Comparison of ENCODE assay signal across 8 cellular contexts in the genomic region with DNA sequence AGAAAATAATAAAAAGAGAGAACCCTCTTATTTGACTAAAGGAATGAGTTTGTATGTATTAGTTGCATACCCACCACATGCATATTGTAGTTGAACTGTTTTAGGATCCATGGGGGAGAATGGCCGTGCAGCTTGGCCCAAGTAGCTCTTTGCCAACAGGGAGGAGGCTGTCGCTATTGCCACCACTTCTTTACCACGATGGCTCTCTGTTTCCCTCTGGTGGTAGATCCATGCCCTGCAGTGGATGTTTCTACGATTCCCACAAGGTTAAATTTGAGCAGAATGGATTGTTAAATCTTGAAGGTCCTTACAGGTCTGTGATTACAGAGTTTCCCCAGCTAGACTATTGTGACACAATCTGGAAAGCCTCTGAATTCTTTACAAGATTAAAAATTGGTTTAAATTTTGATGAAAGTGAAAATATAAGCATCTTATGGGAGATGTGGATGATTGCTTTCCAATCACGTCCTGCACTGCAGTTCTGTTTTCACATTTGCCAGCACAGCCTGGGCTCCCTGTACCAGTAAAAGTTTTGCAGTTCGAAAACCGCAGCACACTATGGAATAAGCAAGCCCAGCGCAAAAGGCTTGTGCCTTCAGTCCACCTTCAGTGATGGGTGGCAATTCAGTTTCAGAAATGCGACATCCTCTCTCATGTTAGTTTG. TPM values are rescaled to one million over a fixed set of nuclear protein-coding genes. Genes with fewer than 3 reads are reported as not detected.
DNase-seq lines count a peak whose midpoint lies in the region; ATAC-seq, FAIRE-seq and TF ChIP-seq lines count a peak whose summit lies in the region.

No MANE protein-coding gene starts in this region.

- H3K9me3 ChIP-seq in breast epithelium, result no peaks in the 10 kb centered on the region
- no peaks in the 10 kb centered on the region for H3K9me3 ChIP-seq in kidney (ENCODE audit: control insufficient read depth in 1 of 2, low read length in 2 of 2)

- intact Hi-C loops in breast epithelium (cut with DNase I; ENCODE audit: low total_unique reads), result no loop called here
- intact Hi-C loops in kidney (cut with DNase I), result loop anchor here (10.0 kb wide), 1 partner anchor 130 kb away; a partner anchor contains a TSS

- peak; percentile 88 for TF ChIP-seq CTCF in GM10266 (IDR thresholded peaks at IDR 0.05; ENCODE audit: control insufficient read depth, insufficient read depth, low read depth, missing control alignments)
- TF ChIP-seq CTCF in VCaP (conservative IDR thresholded peaks at IDR 0.05), result peak; percentile 97
- peak; percentile 67 to 87 (median 77) for TF ChIP-seq CTCF in breast epithelium (IDR thresholded peaks at IDR 0.05)
- TF ChIP-seq CTCF in kidney (IDR thresholded peaks at IDR 0.05; ENCODE audit: borderline replicate concordance, extremely low read depth, insufficient read depth), result peak; percentile 93

- peaks cover 0 to 16% of the 10 kb centered on the region in 2 donors for H3K27me3 ChIP-seq in breast epithelium

- H3K27ac ChIP-seq in VCaP, result no peak overlapping the region
- no peak overlapping the region for H3K27ac ChIP-seq in breast epithelium
- no peak overlapping the region for H3K27ac ChIP-seq in kidney (ENCODE audit: low read depth in 2 of 2, low read length in 2 of 2)

- no peak for TF ChIP-seq POLR2A in breast epithelium (IDR thresholded peaks at IDR 0.05)

- FAIRE-seq in kidney (lab: Jason Lieb, UNC), result peak; percentile 70

- H3K36me3 ChIP-seq in breast epithelium, result no peaks in the 10 kb centered on the region
- no peaks in the 10 kb centered on the region for H3K36me3 ChIP-seq in kidney (ENCODE audit: control insufficient read depth in 1 of 2, insufficient read depth in 2 of 2, low read length in 2 of 2)

- H3K9ac ChIP-seq in kidney (ENCODE audit: low read length in 2 of 2), result no peak overlapping the region

- H3K4me1 ChIP-seq in breast epithelium, result no peaks in the 10 kb centered on the region
- H3K4me1 ChIP-seq in kidney (ENCODE audit: control insufficient read depth in 1 of 2, insufficient read depth in 1 of 2, low read depth in 1 of 2, low read length in 2 of 2), result no peaks in the 10 kb centered on the region

- peak; percentile 77 for DNase-seq in GM10266 (ENCODE audit: extremely low spot score)
- peak; percentile 54 for DNase-seq in NCI-H2107 treated with DMSO at 0.1 percent for 48 hours (lab: John Stamatoyannopoulos, UW; ENCODE audit: unreplicated experiment)
- DNase-seq in breast epithelium (ENCODE audit: low spot score in 2 of 2), result peak in 1 of 2 donors; percentile 59
- DNase-seq in kidney, result no peak
- DNase-seq in stimulated activated CD4-positive, alpha-beta T cell treated with anti-CD3 and anti-CD28 coated beads, Interleukin-4, amount 100 ng/mL, for 1 hour, result peak; percentile 72

- H3K4me3 ChIP-seq in breast epithelium (no peak overlapping the region), kidney (ENCODE audit: low read length in 2 of 2) (no peak overlapping the region)

- ATAC-seq in HG02610 (IDR thresholded peaks at IDR 0.05; ENCODE audit: unreplicated experiment) (peak; percentile 78), HG03135 (IDR thresholded peaks at IDR 0.05; ENCODE audit: unreplicated experiment) (no peak)

RNA-seq across cellular contexts. Expression of a gene that starts 34.4 kb away (rescaled TPM):
- total RNA-seq in breast epithelium, result 10 to 100 TPM in 1 of 3 donors, under 1 TPM in 2; 0.15 to 10.1 (median 0.33) TPM
- 1.3 TPM for total RNA-seq in kidney
- 0.69 TPM for polyA plus RNA-seq in kidney (ENCODE audit: insufficient read depth, low read depth, low replicate concordance)
